1 cellular context compared by ENCODE assay signal in the genomic region with DNA sequence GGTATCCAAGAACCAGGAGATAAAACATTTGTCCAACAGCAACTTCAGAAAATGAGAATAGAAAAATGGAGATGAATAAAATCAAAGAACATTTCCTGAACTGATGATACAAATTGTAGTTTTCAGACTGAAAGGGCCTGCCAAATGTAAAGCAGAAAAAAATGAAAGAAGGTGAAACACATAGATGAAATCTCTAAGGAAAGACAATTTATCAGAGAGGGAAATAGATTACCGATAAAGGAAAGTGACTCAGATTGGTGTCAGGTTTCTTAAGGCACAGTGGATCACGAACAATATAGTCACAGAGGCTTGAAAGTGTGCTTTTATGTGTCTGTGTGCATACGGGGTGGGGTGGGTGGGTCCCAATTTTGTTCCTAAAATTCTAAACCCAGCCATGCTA.
TF ChIP-seq lines count a peak whose summit lies in the region.

No MANE protein-coding gene starts in this region.

TF ChIP-seq in endothelial cell of umbilical vein, 7 proteins besides CTCF, POLR2A, EP300 and RAD21:
- peak; percentile 55 for TF ChIP-seq JUN (IDR thresholded peaks at IDR 0.05; ENCODE audit: borderline replicate concordance, insufficient read depth, insufficient read length, low read depth)
- peak; percentile 47 for TF ChIP-seq FOS (IDR thresholded peaks at IDR 0.05; ENCODE audit: borderline replicate concordance, insufficient read depth, low read length)
- TF ChIP-seq POLR2AphosphoS5 (IDR thresholded peaks at IDR 0.05; ENCODE audit: insufficient read depth, low read depth, low read length): no peak
- peak; percentile 72 for TF ChIP-seq GATA2 (IDR thresholded peaks at IDR 0.05; ENCODE audit: insufficient read depth, insufficient read length, low read depth, low read length)
- TF ChIP-seq EZH2 (IDR thresholded peaks at IDR 0.05; ENCODE audit: borderline replicate concordance, low read depth, low read length, severe bottlenecking): no peak
